Comparison of ENCODE assay signal across 32 cellular contexts in the genomic region with DNA sequence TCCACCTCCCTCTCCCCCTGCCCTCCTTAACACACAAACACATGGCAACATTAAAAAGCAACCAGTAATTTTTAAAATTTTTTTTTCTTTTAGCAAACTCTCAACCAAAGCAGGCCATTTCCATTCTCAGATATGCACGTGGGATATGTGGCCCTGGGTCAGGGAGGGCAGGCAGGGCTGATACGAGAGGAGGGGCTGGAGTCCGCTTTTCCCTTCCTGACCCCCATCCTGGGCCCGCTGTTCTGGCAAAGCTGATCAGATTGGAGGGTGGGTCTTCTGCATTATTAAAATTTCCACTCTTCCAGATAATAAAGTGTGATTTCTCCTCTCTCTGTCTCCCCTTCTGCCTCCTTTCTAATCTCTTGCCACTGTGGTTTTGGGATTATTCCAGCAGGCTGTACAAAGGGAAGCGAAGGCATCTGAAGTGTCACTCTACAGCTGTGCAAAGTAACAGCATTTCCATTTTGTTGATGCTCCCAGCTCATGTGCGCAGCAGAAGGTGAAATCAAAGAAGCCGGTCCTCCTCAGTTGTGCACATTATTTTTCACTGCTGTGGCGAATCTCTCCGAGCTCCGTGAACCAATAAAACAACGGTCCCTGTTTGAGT. TPM values are rescaled to one million over a fixed set of nuclear protein-coding genes. Genes with fewer than 3 reads are reported as not detected.
"Had no signal": no experiment of that assay in that cellular context is flagged by ENCODE, and none has a peak within 500 bp of the region (broad histone marks: within the 10 kb centered on the region; RNA-seq: fewer than 3 reads in every experiment).

No MANE protein-coding gene starts in this region.

- H3K4me3 ChIP-seq: ascending aorta, heart left ventricle, lung, ovary, prostate gland, smooth muscle cell, suprapubic skin, tibial artery had no signal

- H3K36me3 ChIP-seq: ascending aorta, brain microvascular endothelial cell, heart left ventricle, ovary, prostate gland, suprapubic skin, tibial artery, WERI-Rb-1 had no signal

- DNase-seq: activated CD4-positive, alpha-beta T cell treated with anti-CD3 and anti-CD28 coated beads for 48 hours; activated CD4-positive, alpha-beta T cell treated with anti-CD3 and anti-CD28 coated beads, Interleukin-2, amount 50 U/mL, for 48 hours; activated CD8-positive, alpha-beta memory T cell treated with anti-CD3 and anti-CD28 coated beads for 24 hours; activated effector memory CD4-positive, alpha-beta T cell treated with Interleukin-2 at 50 U/mL for 16 hours; activated naive CD4-positive, alpha-beta T cell treated with Interleukin-2 at 50 U/mL for 16 hours; activated naive CD8-positive, alpha-beta T cell treated with anti-CD3 and anti-CD28 coated beads for 36 hours; brain microvascular endothelial cell; central memory CD4-positive, alpha-beta T cell; heart left ventricle; hypothalamus; immature natural killer cell; kidney; left colon; naive B cell; ovary; stimulated activated CD4-positive, alpha-beta T cell treated with anti-CD3 and anti-CD28 coated beads, Interleukin-15, amount 100 ng/mL, for 24 hours; stimulated activated CD4-positive, alpha-beta T cell treated with anti-CD3 and anti-CD28 coated beads, Interleukin-2, amount 100 ng/mL, for 24 hours; stimulated activated naive CD4-positive, alpha-beta T cell; T-helper 17 cell; T1000; tibial artery; WERI-Rb-1 had no signal

- H3K9me3 ChIP-seq: ascending aorta, heart left ventricle, ovary, prostate gland, suprapubic skin, tibial artery had no signal

- H3K27ac ChIP-seq: ascending aorta, brain microvascular endothelial cell, heart left ventricle, ovary, prostate gland, suprapubic skin, tibial artery, WERI-Rb-1 had no signal

- H3K36me3 Mint-ChIP-seq: activated naive CD8-positive, alpha-beta T cell treated with anti-CD3 and anti-CD28 coated beads for 36 hours; immature natural killer cell had no signal

- H3K4me1 ChIP-seq: ascending aorta, prostate gland had no signal

- H3K4me3 Mint-ChIP-seq: activated naive CD8-positive, alpha-beta T cell treated with anti-CD3 and anti-CD28 coated beads for 36 hours; naive B cell; T-helper 17 cell had no signal

- H3K27ac Mint-ChIP-seq: activated naive CD8-positive, alpha-beta T cell treated with anti-CD3 and anti-CD28 coated beads for 36 hours; immature natural killer cell; T-helper 17 cell had no signal

- H3K27me3 ChIP-seq: ascending aorta, ovary had no signal

- H3K4me1 Mint-ChIP-seq: T-helper 17 cell had no signal

- H3K4me2 ChIP-seq: smooth muscle cell had no signal

- H3K9me3 Mint-ChIP-seq: activated naive CD8-positive, alpha-beta T cell treated with anti-CD3 and anti-CD28 coated beads for 36 hours had no signal

RNA-seq across cellular contexts. Expression of a gene that starts 12.0 kb away (rescaled TPM):
- total RNA-seq: activated naive CD8-positive, alpha-beta T cell treated with anti-CD3 and anti-CD28 coated beads for 36 hours; endothelial cell of umbilical vein; fibroblast of lung; fibroblast of villous mesenchyme; left colon; ovary; T-helper 17 cell; ureter had no signal
- polyA plus RNA-seq: endothelial cell of umbilical vein, fibroblast of lung, immature natural killer cell, neural cell, ovary had no signal
